In genomic region chr2:38751847-38752410, GRCh38 we compare ENCODE assay signal across 8 cellular contexts. TPM values are rescaled to one million over a fixed set of nuclear protein-coding genes. Genes with fewer than 3 reads are reported as not detected.
A peak's percentile ranks its signal among the peaks of the same experiment; 100 is the strongest.
DNase-seq lines count a peak whose midpoint lies in the region; ATAC-seq and TF ChIP-seq lines count a peak whose summit lies in the region.

No MANE protein-coding gene starts in this region.

- H3K27ac ChIP-seq in esophagus squamous epithelium: peak overlapping the region; percentile 95 to 100 (median 100)

- H3K27me3 Mint-ChIP-seq in progenitor cell of endocrine pancreas: no peaks in the 10 kb centered on the region

- 37 to 41% methylated on average over 8 of the region's 8 CpGs for WGBS in esophagus squamous epithelium, 2 donors

- no peaks in the 10 kb centered on the region for H3K9me3 Mint-ChIP-seq in progenitor cell of endocrine pancreas (ENCODE audit: low read depth)

- no peaks in the 10 kb centered on the region for H3K9me3 ChIP-seq in esophagus squamous epithelium

- H3K4me3 Mint-ChIP-seq in progenitor cell of endocrine pancreas (ENCODE audit: low read depth): peak overlapping the region; percentile 92

- TF ChIP-seq CTCF in esophagus squamous epithelium (IDR thresholded peaks at IDR 0.05) (no peak), progenitor cell of endocrine pancreas (IDR thresholded peaks at IDR 0.05; ENCODE audit: unreplicated experiment) (no peak)

- H3K36me3 ChIP-seq in esophagus squamous epithelium: peaks cover 14 to 29% (median 16%) of the 10 kb centered on the region in 3 donors

- intact Hi-C loops in esophagus squamous epithelium (cut with DNase I): no loop called here

- ATAC-seq in HG02763 (IDR thresholded peaks at IDR 0.05; ENCODE audit: unreplicated experiment) (no peak), HG03469 (IDR thresholded peaks at IDR 0.05; ENCODE audit: unreplicated experiment) (no peak)

- DNase-seq in stimulated activated CD4-positive, alpha-beta T cell treated with anti-CD3 and anti-CD28 coated beads, Interleukin-4, amount 100 ng/mL, for 48 hours (ENCODE audit: low read depth in 2 of 2): peak; percentile 26 to 30
- no peak for DNase-seq in stimulated activated CD4-positive, alpha-beta T cell treated with anti-CD3 and anti-CD28 coated beads, Interleukin-4, amount 100 ng/mL, for 4 hours
- DNase-seq in SK-N-DZ (ENCODE audit: low spot score) (peak; percentile 72), esophagus squamous epithelium (lab: John Stamatoyannopoulos, UW) (no peak), progenitor cell of endocrine pancreas (ENCODE audit: low spot score, unreplicated experiment) (no peak), UCSD-AML1 (lab: John Stamatoyannopoulos, UW; ENCODE audit: unreplicated experiment) (no peak)

- H3K4me1 ChIP-seq in esophagus squamous epithelium: peaks cover 7 to 51% (median 27%) of the 10 kb centered on the region in 3 donors

- H3K4me1 Mint-ChIP-seq in progenitor cell of endocrine pancreas (ENCODE audit: low read depth): peaks cover 30% of the 10 kb centered on the region

- no peaks in the 10 kb centered on the region for H3K27me3 ChIP-seq in esophagus squamous epithelium

- H3K4me3 ChIP-seq in esophagus squamous epithelium: peak overlapping the region; percentile 72 to 99 (median 95)

- H3K27ac Mint-ChIP-seq in progenitor cell of endocrine pancreas: peak overlapping the region; percentile 99

- TF ChIP-seq POLR2A in esophagus squamous epithelium (IDR thresholded peaks at IDR 0.05): no peak

- H3K36me3 Mint-ChIP-seq in progenitor cell of endocrine pancreas (ENCODE audit: insufficient read depth): peaks cover 25% of the 10 kb centered on the region

RNA-seq across cellular contexts. Expression of gene SRSF7, which starts 0.8 kb away (rescaled TPM):
- polyA plus RNA-seq in SK-N-DZ (2014; cell fraction: cytosol; rRNA removed): 294 and 327 TPM in 2 replicates
- polyA plus RNA-seq in SK-N-DZ (2014; cell fraction: nucleus; rRNA removed): 723 and 849 TPM in 2 replicates
- total RNA-seq in esophagus squamous epithelium (100 to 1,000 TPM in 2 of 4 donors, 10 to 100 TPM in 2; 57.0 to 127 (median 103) TPM), progenitor cell of endocrine pancreas (258 TPM in 2 replicates)

RNA-seq across cellular contexts. Expression of gene GEMIN6, which starts 26.1 kb away (rescaled TPM):
- 17.3 and 23.6 TPM in 2 replicates for polyA plus RNA-seq in SK-N-DZ (2014; cell fraction: cytosol; rRNA removed)
- polyA plus RNA-seq in SK-N-DZ (2014; cell fraction: nucleus; rRNA removed): 11.0 and 13.0 TPM in 2 replicates
- 1 to 10 TPM; 3.7 to 7.2 (median 4.9) TPM for total RNA-seq in esophagus squamous epithelium
- total RNA-seq in progenitor cell of endocrine pancreas: 16.3 and 17.5 TPM in 2 replicates

Comparison
In these comparisons a context has a peak if more than half of its experiments do, and no peak if none do; other contexts are left out.
1. DNase-seq: peak in stimulated activated CD4-positive, alpha-beta T cell treated with anti-CD3 and anti-CD28 coated beads, Interleukin-4, amount 100 ng/mL, for 48 hours (2 of 2) and SK-N-DZ (single experiment); none in stimulated activated CD4-positive, alpha-beta T cell treated with anti-CD3 and anti-CD28 coated beads, Interleukin-4, amount 100 ng/mL, for 4 hours (0 of 2), esophagus squamous epithelium (single experiment), progenitor cell of endocrine pancreas (single experiment) and UCSD-AML1 (single experiment).